In the genomic region with DNA sequence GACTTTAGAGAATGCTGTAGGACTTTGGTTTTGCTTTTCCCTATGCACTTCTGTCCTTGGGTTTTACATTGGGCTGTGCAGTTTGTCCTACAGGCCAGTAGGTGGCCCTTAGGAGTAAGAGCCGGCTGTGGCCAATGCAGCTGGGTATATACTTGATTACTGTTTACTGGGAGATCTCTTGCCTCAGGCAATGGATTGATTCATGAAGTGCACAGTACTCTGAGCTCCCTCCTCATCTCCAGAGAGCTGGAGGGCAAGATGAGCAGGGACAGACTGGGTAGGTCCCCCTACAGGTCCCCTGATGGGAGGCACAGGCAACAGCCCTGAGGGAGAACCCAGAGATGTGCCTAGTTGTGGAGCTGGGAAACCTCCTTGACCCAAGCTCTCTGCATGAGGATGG, we compare ENCODE assay signal across 7 cellular contexts.
DNase-seq lines count a peak whose midpoint lies in the region; ATAC-seq, FAIRE-seq and TF ChIP-seq lines count a peak whose summit lies in the region.

No MANE protein-coding gene starts in this region.

- H3K9me3 Mint-ChIP-seq in nephron, result no peaks in the 10 kb centered on the region

- TF ChIP-seq CTCF in OCI-LY7 (conservative IDR thresholded peaks at IDR 0.05; ENCODE audit: low read length) (peak; percentile 78), endothelial cell of umbilical vein (IDR thresholded peaks at IDR 0.05; ENCODE audit: extremely low read depth in 1 of 2, insufficient read depth in 1 of 2, low read depth in 1 of 2, low read length in 2 of 2) (peak; percentile 68 to 78), nephron (IDR thresholded peaks at IDR 0.05; ENCODE audit: unreplicated experiment in 3 of 3) (peak in 2 of 3 experiments; percentile 19 to 30)

- H3K36me3 Mint-ChIP-seq in nephron (ENCODE audit: low read depth), result no peaks in the 10 kb centered on the region

- H3K4me2 ChIP-seq in OCI-LY7 (ENCODE audit: low read length), result no peak overlapping the region
- H3K4me2 ChIP-seq in endothelial cell of umbilical vein (ENCODE audit: insufficient read depth, low read length), result no peak overlapping the region

- H3K27ac ChIP-seq in OCI-LY7 (ENCODE audit: low read depth, low read length, poor library complexity, severe bottlenecking), result no peak overlapping the region
- H3K27ac ChIP-seq in endothelial cell of umbilical vein (ENCODE audit: insufficient read depth, low read depth, low read length), result no peak overlapping the region

- no peak overlapping the region for H3K4me3 Mint-ChIP-seq in nephron

- POLR2A ChIA-PET in OCI-LY7 (lab: Charles Lee) (interaction anchor here (0.6 kb wide), 1 partner anchor 47 kb away, joined by 3 read pairs; no protein-coding TSS in a partner anchor), endothelial cell of umbilical vein (lab: Charles Lee) (interaction anchor here (0.6 kb wide), 1 partner anchor 22 kb away, joined by 3 read pairs; no protein-coding TSS in a partner anchor)

- H4K20me1 ChIP-seq in OCI-LY7 (ENCODE audit: insufficient read depth, low read length), result no peaks in the 10 kb centered on the region
- no peaks in the 10 kb centered on the region for H4K20me1 ChIP-seq in endothelial cell of umbilical vein (replicated peaks; ENCODE audit: control insufficient read depth, extremely low read depth, insufficient read depth, low read length)

- no peak for TF ChIP-seq POLR2A in endothelial cell of umbilical vein (IDR thresholded peaks at IDR 0.05; ENCODE audit: low read depth, low read length)

- H3K9me3 ChIP-seq in OCI-LY7 (ENCODE audit: low read length) (no peaks in the 10 kb centered on the region), endothelial cell of umbilical vein (replicated peaks; ENCODE audit: control insufficient read depth, insufficient read depth, low read length) (no peaks in the 10 kb centered on the region)

- H2AFZ ChIP-seq in OCI-LY7 (ENCODE audit: low read length) (no peak overlapping the region), endothelial cell of umbilical vein (ENCODE audit: low read depth, low read length) (no peak overlapping the region)

- BruUV-seq in OCI-LY7 (replicated peaks; lab: Mats Ljungman, UMichigan), result no TSS peak
- BruUV-seq in endothelial cell of umbilical vein (replicated peaks; lab: Mats Ljungman, UMichigan), result no TSS peak

- no peak overlapping the region for H3K27ac Mint-ChIP-seq in nephron

- peak; percentile 66 for DNase-seq in EL
- peak; percentile 28 for DNase-seq in OCI-LY7 (ENCODE audit: low spot score)
- DNase-seq in endothelial cell of umbilical vein (ENCODE audit: low read depth, low spot score), result peak; percentile 47
- no peak for DNase-seq in ecto neural progenitor cell (ENCODE audit: low spot score)

- dilution Hi-C loops in endothelial cell of umbilical vein (cut with MboI; ENCODE audit: extremely low pct_ligation_motif_present, low sequenced_read_pairs), result loop anchor here (25.0 kb wide), 1 partner anchor 253 kb away; no protein-coding TSS in a partner anchor

- H3K4me3 ChIP-seq in OCI-LY7 (ENCODE audit: low read depth, low read length, poor library complexity, severe bottlenecking) (no peak overlapping the region), endothelial cell of umbilical vein (replicated peaks in 1 of 3; ENCODE audit: insufficient read depth in 1 of 3, low read depth in 1 of 3, low read length in 3 of 3) (no peak overlapping the region)

- no peaks in the 10 kb centered on the region for H3K9me1 ChIP-seq in endothelial cell of umbilical vein (replicated peaks; ENCODE audit: control insufficient read depth, extremely low read depth, insufficient read depth, low read length)

- H3K4me1 ChIP-seq in OCI-LY7 (ENCODE audit: insufficient read depth, low read length, poor library complexity, severe bottlenecking), result no peaks in the 10 kb centered on the region
- H3K4me1 ChIP-seq in endothelial cell of umbilical vein (ENCODE audit: control insufficient read depth, extremely low read depth, insufficient read depth, low read length), result no peaks in the 10 kb centered on the region

- peak; percentile 78 for FAIRE-seq in endothelial cell of umbilical vein (lab: Jason Lieb, UNC)

- no peaks in the 10 kb centered on the region for H3K36me3 ChIP-seq in OCI-LY7 (ENCODE audit: insufficient read depth, low read length)
- no peaks in the 10 kb centered on the region for H3K36me3 ChIP-seq in endothelial cell of umbilical vein (ENCODE audit: control insufficient read depth in 2 of 2, extremely low read depth in 1 of 2, insufficient read depth in 2 of 2, low read length in 2 of 2)

- peak; percentile 95 for ATAC-seq in GM19043 (IDR thresholded peaks at IDR 0.05; ENCODE audit: low read depth, unreplicated experiment)
- ATAC-seq in HG03064 (IDR thresholded peaks at IDR 0.05; ENCODE audit: low read depth, unreplicated experiment), result peak; percentile 88

- CTCF ChIA-PET in OCI-LY7 (lab: Charles Lee; ENCODE audit: unreplicated experiment), result no interaction called here
- CTCF ChIA-PET in endothelial cell of umbilical vein (lab: Charles Lee), result interaction anchor here (0.8 to 3.9 kb wide), 16 partner anchors 10 to 280 kb away, joined by 3 to 77 read pairs (median 6); partner anchors contain the start of gene SMIM43

- H3K4me1 Mint-ChIP-seq in nephron, result no peaks in the 10 kb centered on the region

- intact Hi-C loops in OCI-LY7 (cut with micrococcal nuclease; ENCODE audit: unreplicated experiment) (loop anchor here (10.0 kb wide), 1 partner anchor 170 kb away; no protein-coding TSS in a partner anchor), endothelial cell of umbilical vein (cut with micrococcal nuclease) (loop anchor here (1.0 kb wide), 3 partner anchors 172 to 252 kb away; no protein-coding TSS in a partner anchor)

- no peak overlapping the region for H3K9ac ChIP-seq in endothelial cell of umbilical vein (replicated peaks; ENCODE audit: extremely low read depth, insufficient read depth, low read length)

- H3K27me3 Mint-ChIP-seq in nephron (ENCODE audit: low read depth), result no peaks in the 10 kb centered on the region

- H3K79me2 ChIP-seq in OCI-LY7 (ENCODE audit: insufficient read depth, low read depth, low read length) (no peaks in the 10 kb centered on the region), endothelial cell of umbilical vein (ENCODE audit: control insufficient read depth, insufficient read depth, low read length) (no peaks in the 10 kb centered on the region)

- H3K27me3 ChIP-seq in endothelial cell of umbilical vein (ENCODE audit: control insufficient read depth in 2 of 2, insufficient read depth in 2 of 2, low read length in 2 of 2), result peaks cover 0 to 17% of the 10 kb centered on the region in 2 experiments

- no peaks in the 10 kb centered on the region for H3K9me2 ChIP-seq in OCI-LY7 (ENCODE audit: insufficient read depth, low read length)

TF ChIP-seq in endothelial cell of umbilical vein, 7 proteins besides CTCF, POLR2A, EP300 and RAD21:
- TF ChIP-seq JUN (IDR thresholded peaks at IDR 0.05; ENCODE audit: borderline replicate concordance, insufficient read depth, insufficient read length, low read depth), result no peak
- no peak for TF ChIP-seq FOS (IDR thresholded peaks at IDR 0.05; ENCODE audit: borderline replicate concordance, insufficient read depth, low read length)
- TF ChIP-seq MYC (IDR thresholded peaks at IDR 0.05; ENCODE audit: low read depth, low read length), result no peak
- no peak for TF ChIP-seq POLR2AphosphoS5 (IDR thresholded peaks at IDR 0.05; ENCODE audit: insufficient read depth, low read depth, low read length)
- no peak for TF ChIP-seq GATA2 (IDR thresholded peaks at IDR 0.05; ENCODE audit: insufficient read depth, insufficient read length, low read depth, low read length)

Comparison
In these comparisons a context has a peak if more than half of its experiments do, and no peak if none do; other contexts are left out.
1. CTCF ChIP-seq: peak in every context shown above with its lines; median percentile 78 in OCI-LY7; 73 in endothelial cell of umbilical vein; 24 in nephron.